ENCODE assay signal across 8 cellular contexts in genomic region chr1:102191723-102192122, GRCh38.
DNase-seq lines count a peak whose midpoint lies in the region; ATAC-seq and TF ChIP-seq lines count a peak whose summit lies in the region.

No MANE protein-coding gene starts in this region.

- no peaks in the 10 kb centered on the region for H3K4me1 ChIP-seq in PC-3 (ENCODE audit: insufficient read depth, low read length)
- H3K4me1 ChIP-seq in testis, result no peaks in the 10 kb centered on the region
- H3K4me1 ChIP-seq in esophagus squamous epithelium, result no peaks in the 10 kb centered on the region

- H2AFZ ChIP-seq in PC-3 (ENCODE audit: low read length), result no peak overlapping the region

- H3F3A ChIP-seq in PC-3 (ENCODE audit: low read length, unreplicated experiment), result no peaks in the 10 kb centered on the region

- H3K9me3 ChIP-seq in PC-3 (ENCODE audit: low read length) (no peaks in the 10 kb centered on the region), testis (no peaks in the 10 kb centered on the region), esophagus squamous epithelium (no peaks in the 10 kb centered on the region)

- POLR2A ChIA-PET in PC-3 (lab: Charles Lee; ENCODE audit: unreplicated experiment), result interaction anchor here (0.6 kb wide), 1 partner anchor 11 kb away, joined by 5 read pairs; no protein-coding TSS in a partner anchor

- DNase-seq in NCI-H2171 treated with DMSO at 0.1 percent for 48 hours (lab: John Stamatoyannopoulos, UW) (peak; percentile 29), NCI-H2171 (lab: John Stamatoyannopoulos, UW) (no peak), PC-3 (peak; percentile 59), glomerular visceral epithelial cell (ENCODE audit: extremely low spot score) (peak; percentile 36), testis (peak; percentile 42), dedifferentiated amniotic fluid mesenchymal stem cell (ENCODE audit: extremely low spot score) (no peak), esophagus squamous epithelium (lab: John Stamatoyannopoulos, UW) (no peak)
- peak; percentile 38 for DNase-seq in Jurkat, Clone E6-1 (ENCODE audit: low read depth, low spot score)

- H3K9me2 ChIP-seq in PC-3 (replicated peaks; ENCODE audit: low read length), result no peaks in the 10 kb centered on the region

- H3K79me2 ChIP-seq in PC-3 (ENCODE audit: low read length), result no peaks in the 10 kb centered on the region

- CTCF ChIA-PET in PC-3 (lab: Charles Lee), result no interaction called here

- WGBS in testis, 2 donors, result 47 to 56% methylated on average over 2 of the region's 2 CpGs
- WGBS in esophagus squamous epithelium, 2 donors, result 42 to 45% methylated on average over 2 of the region's 2 CpGs

- no peaks in the 10 kb centered on the region for H4K20me1 ChIP-seq in PC-3 (ENCODE audit: low read length)

- H3K4me2 ChIP-seq in PC-3 (ENCODE audit: low read length), result no peak overlapping the region

- intact Hi-C loops in PC-3 (cut with micrococcal nuclease), result loop anchor here (2.0 to 10.0 kb wide), 2 partner anchors 197 to 371 kb away; partner anchors contain the start of gene OLFM3
- intact Hi-C loops in testis (cut with DNase I; ENCODE audit: low total_unique reads), result no loop called here
- intact Hi-C loops in esophagus squamous epithelium (cut with DNase I), result no loop called here

- no peak overlapping the region for H3K9ac ChIP-seq in PC-3 (ENCODE audit: low read length)

- ATAC-seq in PC-3, result no peak

- H3K36me3 ChIP-seq in PC-3 (ENCODE audit: low read depth, low read length), result no peaks in the 10 kb centered on the region
- no peaks in the 10 kb centered on the region for H3K36me3 ChIP-seq in testis (ENCODE audit: low read depth, missing control alignments)
- H3K36me3 ChIP-seq in esophagus squamous epithelium, result no peaks in the 10 kb centered on the region

- H3K27ac ChIP-seq in PC-3 (ENCODE audit: low read length) (no peak overlapping the region), testis (no peak overlapping the region), esophagus squamous epithelium (no peak overlapping the region)

- H3K4me3 ChIP-seq in Jurkat, Clone E6-1 (ENCODE audit: low read length), result no peak overlapping the region
- H3K4me3 ChIP-seq in PC-3 (ENCODE audit: low read length) (no peak overlapping the region), testis (no peak overlapping the region), esophagus squamous epithelium (no peak overlapping the region)

- TF ChIP-seq POLR2A in testis (IDR thresholded peaks at IDR 0.05) (no peak), esophagus squamous epithelium (IDR thresholded peaks at IDR 0.05) (no peak)

- H3K27me3 ChIP-seq in PC-3 (ENCODE audit: low read length), result no peaks in the 10 kb centered on the region
- H3K27me3 ChIP-seq in testis, result no peaks in the 10 kb centered on the region
- no peaks in the 10 kb centered on the region for H3K27me3 ChIP-seq in esophagus squamous epithelium

- TF ChIP-seq CTCF in PC-3 (conservative IDR thresholded peaks at IDR 0.05; ENCODE audit: low read depth, low read length), result peak; percentile 67
- TF ChIP-seq CTCF in testis (IDR thresholded peaks at IDR 0.05), result peak; percentile 9 to 17 (median 13)
- TF ChIP-seq CTCF in esophagus squamous epithelium (IDR thresholded peaks at IDR 0.05), result peak in 1 of 6 experiments; percentile 14

- BruUV-seq in PC-3 (replicated peaks; lab: Mats Ljungman, UMichigan), result no TSS peak

Comparison
In these comparisons a context has a peak if more than half of its experiments do, and no peak if none do; other contexts are left out.
1. DNase-seq: peak in NCI-H2171 treated with DMSO at 0.1 percent for 48 hours (single experiment), Jurkat, Clone E6-1 (single experiment), PC-3 (single experiment), glomerular visceral epithelial cell (single experiment) and testis (single experiment); none in NCI-H2171 (single experiment), dedifferentiated amniotic fluid mesenchymal stem cell (single experiment) and esophagus squamous epithelium (single experiment).